ENCODE assay signal across 14 cellular contexts in genomic region chr10:21363087-21363752, GRCh38.
DNase-seq lines count a peak whose midpoint lies in the region; ATAC-seq and TF ChIP-seq lines count a peak whose summit lies in the region.
"Had no signal": no experiment of that assay in that cellular context is flagged by ENCODE, and none has a peak within 500 bp of the region (broad histone marks: within the 10 kb centered on the region; RNA-seq: fewer than 3 reads in every experiment).

No MANE protein-coding gene starts in this region.

- H3K27ac ChIP-seq in RWPE1 (peak overlapping the region; percentile 67), epithelial cell of prostate (peak overlapping the region; percentile 81), neuronal stem cell (replicated peaks; ENCODE audit: low read length) (peak overlapping the region; percentile 77)
- H3K27ac ChIP-seq: lower lobe of right lung, pancreas had no signal

- no peak overlapping the region for H3K23ac ChIP-seq in neuronal stem cell (ENCODE audit: low read depth, low read length, poor library complexity)

- no peak overlapping the region for H3K14ac ChIP-seq in neuronal stem cell (ENCODE audit: low read length)

- no peak for ATAC-seq in HG03521 (IDR thresholded peaks at IDR 0.05; ENCODE audit: unreplicated experiment)
- ATAC-seq: lower lobe of right lung, pancreas had no signal

- H3K79me1 ChIP-seq in neuronal stem cell (ENCODE audit: low read depth, low read length) = no peaks in the 10 kb centered on the region

- H3K36me3 ChIP-seq in neuronal stem cell (replicated peaks in 1 of 2; ENCODE audit: control insufficient read depth in 2 of 2, insufficient read depth in 2 of 2, low read length in 2 of 2) = no peaks in the 10 kb centered on the region
- H3K36me3 ChIP-seq: lower lobe of right lung, pancreas had no signal

- no peak overlapping the region for H3K4ac ChIP-seq in neuronal stem cell (ENCODE audit: low read length)

- H3K4me2 ChIP-seq in neuronal stem cell (ENCODE audit: insufficient read depth, low read length, poor library complexity, severe bottlenecking) = no peak overlapping the region

- no peak for TF ChIP-seq CTCF in RWPE1 (conservative IDR thresholded peaks at IDR 0.05; ENCODE audit: low read depth)

- peaks cover 8 to 22% of the 10 kb centered on the region in 2 donors for H3K4me1 ChIP-seq in neuronal stem cell (ENCODE audit: control insufficient read depth in 2 of 2, insufficient read depth in 1 of 2, low read depth in 1 of 2, low read length in 2 of 2)
- H3K4me1 ChIP-seq: pancreas had no signal

- H3K27me3 ChIP-seq in neuronal stem cell (ENCODE audit: control insufficient read depth in 3 of 3, insufficient read depth in 3 of 3, low read depth in 1 of 3, low read length in 3 of 3) = no peaks in the 10 kb centered on the region
- H3K27me3 ChIP-seq: pancreas had no signal

- H2BK15ac ChIP-seq in neuronal stem cell (ENCODE audit: low read length) = no peak overlapping the region

- no peak overlapping the region for H2AK5ac ChIP-seq in neuronal stem cell (ENCODE audit: low read depth, low read length)

- H3K9me3 ChIP-seq in neuronal stem cell (replicated peaks in 1 of 2; ENCODE audit: control insufficient read depth in 2 of 2, insufficient read depth in 1 of 2, low read depth in 1 of 2, low read length in 2 of 2) = no peaks in the 10 kb centered on the region
- H3K9me3 ChIP-seq: lower lobe of right lung, pancreas had no signal

- H2BK120ac ChIP-seq in neuronal stem cell (ENCODE audit: low read depth, low read length) = no peak overlapping the region

- in situ Hi-C loops in G401 (cut with HindIII; ENCODE audit: low sequenced_read_pairs) = no loop called here

- H2AFZ ChIP-seq in neuronal stem cell (ENCODE audit: low read length) = peak overlapping the region; percentile 63

- H2BK5ac ChIP-seq in neuronal stem cell (ENCODE audit: low read length) = no peak overlapping the region

- no peak overlapping the region for H3K4me3 ChIP-seq in neuronal stem cell (ENCODE audit: low read length in 2 of 2)
- H3K4me3 ChIP-seq: lower lobe of right lung, pancreas had no signal

- DNase-seq in EH (ENCODE audit: low read depth) (peak; percentile 32), RWPE1 (ENCODE audit: low spot score) (no peak), epithelial cell of prostate (ENCODE audit: low read depth, low spot score) (no peak), neuronal stem cell (ENCODE audit: low spot score) (no peak), glomerular visceral epithelial cell (ENCODE audit: extremely low spot score) (no peak), NCI-H524 treated with DMSO at 0.1 percent for 48 hours (lab: John Stamatoyannopoulos, UW) (no peak), G401 (ENCODE audit: low spot score) (no peak)
- DNase-seq: activated CD4-positive, CD25-positive, alpha-beta regulatory T cell; DND-41; Kasumi-1; lower lobe of right lung; NCI-H1930; pancreas had no signal

- no peak overlapping the region for H4K91ac ChIP-seq in neuronal stem cell (ENCODE audit: low read depth, low read length, poor library complexity)

- H3K18ac ChIP-seq in neuronal stem cell (ENCODE audit: low read length) = no peak overlapping the region

- CTCF ChIA-PET in RWPE1 (lab: Yijun Ruan, JAX) = no interaction called here

- H4K8ac ChIP-seq in neuronal stem cell (ENCODE audit: low read depth, low read length) = no peak overlapping the region

- no peak overlapping the region for H2BK12ac ChIP-seq in neuronal stem cell (ENCODE audit: low read length)

- POLR2A ChIA-PET in RWPE1 (lab: Yijun Ruan, JAX; ENCODE audit: low non-redundant PET) = no interaction called here

- WGBS in neuronal stem cell (ENCODE audit: extremely low coverage in 2 of 2, insufficient read length in 2 of 2, insufficient replicate concordance in 1 of 2), 2 donors = no CpG with 5 or more reads among the region's 6 CpGs

- H3K9ac ChIP-seq in neuronal stem cell (ENCODE audit: low read depth, low read length, poor library complexity) = no peak overlapping the region
